10 cellular contexts compared by ENCODE assay signal in the genomic region with DNA sequence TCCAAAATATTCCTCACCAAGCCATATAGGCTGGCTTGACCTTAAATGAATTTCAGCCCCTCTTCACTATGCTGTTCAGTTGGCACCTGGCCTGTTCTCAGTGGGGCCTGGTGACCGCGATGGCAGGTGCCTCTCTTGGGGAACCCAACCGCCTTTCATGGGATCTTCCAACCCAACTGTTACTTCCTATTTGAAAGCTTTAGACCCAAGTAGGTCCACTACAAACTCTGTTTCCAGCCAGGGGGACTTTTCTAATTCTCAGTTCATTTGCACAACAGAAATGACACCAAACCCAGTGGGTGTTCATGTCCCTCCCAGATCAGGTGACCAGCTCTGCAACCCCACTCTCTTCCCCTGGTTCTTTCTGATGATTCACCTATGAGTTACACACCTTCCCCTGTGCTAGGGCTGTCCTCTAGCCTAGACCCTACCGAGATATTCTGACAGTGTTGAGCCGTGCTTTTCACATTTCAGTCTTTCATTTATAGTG. TPM values are rescaled to one million over a fixed set of nuclear protein-coding genes. Genes with fewer than 3 reads are reported as not detected.
DNase-seq lines count a peak whose midpoint lies in the region; ATAC-seq and TF ChIP-seq lines count a peak whose summit lies in the region.
"Had no signal": no experiment of that assay in that cellular context is flagged by ENCODE, and none has a peak within 500 bp of the region (broad histone marks: within the 10 kb centered on the region; RNA-seq: fewer than 3 reads in every experiment).

No MANE protein-coding gene starts in this region.

- DNase-seq in activated CD8-positive, alpha-beta T cell treated with anti-CD3 and anti-CD28 coated beads for 36 hours: no peak
- DNase-seq in activated CD8-positive, alpha-beta T cell treated with anti-CD3 and anti-CD28 coated beads, Interleukin-2, amount 10 ng/mL, durations not matched to agents 7 days and 5 days: no peak
- no peak for DNase-seq in naive B cell
- no peak for DNase-seq in PC-9
- no peak for DNase-seq in activated CD4-positive, alpha-beta T cell treated with anti-CD3 and anti-CD28 coated beads, Interleukin-2, amount 10 ng/mL, durations not matched to agents 7 days and 5 days
- no peak for DNase-seq in psoas muscle
- DNase-seq: NCI-H69, nephron progenitor cell had no signal

- H3K4me3 ChIP-seq in PC-9 (no peak overlapping the region), psoas muscle (no peak overlapping the region)

- H3K27me3 ChIP-seq in PC-9 (ENCODE audit: insufficient read depth, low read depth) (no peaks in the 10 kb centered on the region), psoas muscle (ENCODE audit: insufficient read depth in 3 of 3, low read length in 2 of 3) (no peaks in the 10 kb centered on the region)

- H3K27ac ChIP-seq in PC-9 (no peak overlapping the region), psoas muscle (no peak overlapping the region)

- H3F3A ChIP-seq in PC-9 (ENCODE audit: insufficient read depth, low read depth): no peaks in the 10 kb centered on the region; the same call in 1 of the 2 replicates

- H3K4me1 ChIP-seq in PC-9 (replicated peaks; ENCODE audit: insufficient read depth) (peaks cover 40% of the 10 kb centered on the region), psoas muscle (peaks cover 12% of the 10 kb centered on the region)

- no peaks in the 10 kb centered on the region for H3K9me3 Mint-ChIP-seq in activated CD8-positive, alpha-beta T cell treated with anti-CD3 and anti-CD28 coated beads for 36 hours
- no peaks in the 10 kb centered on the region for H3K9me3 Mint-ChIP-seq in activated CD8-positive, alpha-beta T cell treated with anti-CD3 and anti-CD28 coated beads, Interleukin-2, amount 10 ng/mL, durations not matched to agents 7 days and 5 days (ENCODE audit: insufficient read depth)
- H3K9me3 Mint-ChIP-seq in naive B cell: no peaks in the 10 kb centered on the region
- no peaks in the 10 kb centered on the region for H3K9me3 Mint-ChIP-seq in activated CD4-positive, alpha-beta T cell treated with anti-CD3 and anti-CD28 coated beads, Interleukin-2, amount 10 ng/mL, durations not matched to agents 7 days and 5 days
- H3K9me3 Mint-ChIP-seq: nephron progenitor cell had no signal

- peak; percentile 87 for ATAC-seq in activated CD8-positive, alpha-beta T cell treated with anti-CD3 and anti-CD28 coated beads for 36 hours
- ATAC-seq in activated CD8-positive, alpha-beta T cell treated with anti-CD3 and anti-CD28 coated beads, Interleukin-2, amount 10 ng/mL, durations not matched to agents 7 days and 5 days: no peak
- peak; percentile 72 for ATAC-seq in GM21576 (IDR thresholded peaks at IDR 0.05; ENCODE audit: unreplicated experiment)
- ATAC-seq in HG03378 (IDR thresholded peaks at IDR 0.05; ENCODE audit: unreplicated experiment): peak; percentile 77
- no peak for ATAC-seq in naive B cell (ENCODE audit: low read depth in 2 of 2)
- no peak for ATAC-seq in psoas muscle

- H3K27ac Mint-ChIP-seq in activated CD8-positive, alpha-beta T cell treated with anti-CD3 and anti-CD28 coated beads for 36 hours: peak overlapping the region; percentile 67
- no peak overlapping the region for H3K27ac Mint-ChIP-seq in activated CD8-positive, alpha-beta T cell treated with anti-CD3 and anti-CD28 coated beads, Interleukin-2, amount 10 ng/mL, durations not matched to agents 7 days and 5 days
- H3K27ac Mint-ChIP-seq in naive B cell: peak overlapping the region in 4 of 6 donors; percentile 2 to 73 (median 24)
- H3K27ac Mint-ChIP-seq in activated CD4-positive, alpha-beta T cell treated with anti-CD3 and anti-CD28 coated beads, Interleukin-2, amount 10 ng/mL, durations not matched to agents 7 days and 5 days: no peak overlapping the region
- H3K27ac Mint-ChIP-seq: nephron progenitor cell had no signal

- H4K20me1 ChIP-seq in PC-9 (ENCODE audit: insufficient read depth): no peaks in the 10 kb centered on the region

- no peaks in the 10 kb centered on the region; the same call in 1 of the 2 replicates for H3K9me2 ChIP-seq in PC-9 (ENCODE audit: insufficient read depth)

- intact Hi-C loops in activated CD8-positive, alpha-beta T cell treated with anti-CD3 and anti-CD28 coated beads for 36 hours (cut with micrococcal nuclease): no loop called here
- intact Hi-C loops in PC-9 (cut with micrococcal nuclease; ENCODE audit: unreplicated experiment) (no loop called here), psoas muscle (cut with DNase I) (no loop called here)

- peaks cover 23% of the 10 kb centered on the region for H3K4me1 Mint-ChIP-seq in activated CD8-positive, alpha-beta T cell treated with anti-CD3 and anti-CD28 coated beads for 36 hours (ENCODE audit: low read depth)
- peaks cover 6% of the 10 kb centered on the region for H3K4me1 Mint-ChIP-seq in activated CD8-positive, alpha-beta T cell treated with anti-CD3 and anti-CD28 coated beads, Interleukin-2, amount 10 ng/mL, durations not matched to agents 7 days and 5 days (ENCODE audit: low read depth)
- H3K4me1 Mint-ChIP-seq in naive B cell: peaks cover 37 to 65% (median 50%) of the 10 kb centered on the region in 3 donors
- H3K4me1 Mint-ChIP-seq in activated CD4-positive, alpha-beta T cell treated with anti-CD3 and anti-CD28 coated beads, Interleukin-2, amount 10 ng/mL, durations not matched to agents 7 days and 5 days: peaks cover 11% of the 10 kb centered on the region

- H3K4me2 ChIP-seq in PC-9: no peak overlapping the region

- H3K36me3 ChIP-seq in PC-9 (ENCODE audit: low read depth) (no peaks in the 10 kb centered on the region), psoas muscle (ENCODE audit: insufficient read depth in 1 of 2, low read depth in 1 of 2) (no peaks in the 10 kb centered on the region)

- no peak for TF ChIP-seq CTCF in activated CD8-positive, alpha-beta T cell treated with anti-CD3 and anti-CD28 coated beads for 36 hours (IDR thresholded peaks at IDR 0.05)
- no peak for TF ChIP-seq CTCF in PC-9 (conservative IDR thresholded peaks at IDR 0.05)
- TF ChIP-seq CTCF in psoas muscle (IDR thresholded peaks at IDR 0.05): no peak

- no peak overlapping the region for H2AFZ ChIP-seq in PC-9

- 94 to 95% (median 94%) methylated on average over 5 of the region's 5 CpGs for WGBS in psoas muscle, 3 donors

- no peaks in the 10 kb centered on the region for H3K9me3 ChIP-seq in PC-9 (ENCODE audit: insufficient read depth, low read depth)
- H3K9me3 ChIP-seq in psoas muscle: no peaks in the 10 kb centered on the region

- no peaks in the 10 kb centered on the region for H3K79me2 ChIP-seq in PC-9 (ENCODE audit: low read depth)

- POLR2A ChIA-PET in activated CD8-positive, alpha-beta T cell treated with anti-CD3 and anti-CD28 coated beads for 36 hours (lab: Charles Lee): interaction anchor here (1.2 kb wide), 2 partner anchors 36 to 81 kb away, joined by 4 to 5 read pairs; no protein-coding TSS in a partner anchor
- POLR2A ChIA-PET in activated CD8-positive, alpha-beta T cell treated with anti-CD3 and anti-CD28 coated beads, Interleukin-2, amount 10 ng/mL, durations not matched to agents 7 days and 5 days (lab: Charles Lee): interaction anchor here (1.0 to 1.2 kb wide), 2 partner anchors 36 to 71 kb away, joined by 3 to 4 read pairs; no protein-coding TSS in a partner anchor
- POLR2A ChIA-PET in PC-9 (lab: Charles Lee; ENCODE audit: unreplicated experiment): no interaction called here
- POLR2A ChIA-PET in activated CD4-positive, alpha-beta T cell treated with anti-CD3 and anti-CD28 coated beads, Interleukin-2, amount 10 ng/mL, durations not matched to agents 7 days and 5 days (lab: Charles Lee): no interaction called here

- no peaks in the 10 kb centered on the region for H3K27me3 Mint-ChIP-seq in activated CD8-positive, alpha-beta T cell treated with anti-CD3 and anti-CD28 coated beads for 36 hours
- H3K27me3 Mint-ChIP-seq in activated CD8-positive, alpha-beta T cell treated with anti-CD3 and anti-CD28 coated beads, Interleukin-2, amount 10 ng/mL, durations not matched to agents 7 days and 5 days (ENCODE audit: low read depth): no peaks in the 10 kb centered on the region
- no peaks in the 10 kb centered on the region for H3K27me3 Mint-ChIP-seq in naive B cell
- no peaks in the 10 kb centered on the region for H3K27me3 Mint-ChIP-seq in activated CD4-positive, alpha-beta T cell treated with anti-CD3 and anti-CD28 coated beads, Interleukin-2, amount 10 ng/mL, durations not matched to agents 7 days and 5 days

- CTCF ChIA-PET in activated CD8-positive, alpha-beta T cell treated with anti-CD3 and anti-CD28 coated beads for 36 hours (lab: Charles Lee): no interaction called here
- CTCF ChIA-PET in activated CD8-positive, alpha-beta T cell treated with anti-CD3 and anti-CD28 coated beads, Interleukin-2, amount 10 ng/mL, durations not matched to agents 7 days and 5 days (lab: Charles Lee): interaction anchor here (1.1 kb wide), 1 partner anchor 450 kb away, joined by 3 read pairs; no protein-coding TSS in a partner anchor
- CTCF ChIA-PET in PC-9 (lab: Charles Lee): no interaction called here
- CTCF ChIA-PET in activated CD4-positive, alpha-beta T cell treated with anti-CD3 and anti-CD28 coated beads, Interleukin-2, amount 10 ng/mL, durations not matched to agents 7 days and 5 days (lab: Charles Lee): interaction anchor here (0.6 to 1.3 kb wide), 2 partner anchors 9 to 44 kb away, joined by 3 to 6 read pairs; no protein-coding TSS in a partner anchor

- no TSS peak for BruUV-seq in PC-9 (replicated peaks; lab: Mats Ljungman, UMichigan)

- no peak overlapping the region for H3K4me3 Mint-ChIP-seq in activated CD8-positive, alpha-beta T cell treated with anti-CD3 and anti-CD28 coated beads for 36 hours
- no peak overlapping the region for H3K4me3 Mint-ChIP-seq in activated CD8-positive, alpha-beta T cell treated with anti-CD3 and anti-CD28 coated beads, Interleukin-2, amount 10 ng/mL, durations not matched to agents 7 days and 5 days
- H3K4me3 Mint-ChIP-seq in naive B cell: peak overlapping the region in 3 of 8 donors; percentile 8 to 45 (median 22)
- H3K4me3 Mint-ChIP-seq in activated CD4-positive, alpha-beta T cell treated with anti-CD3 and anti-CD28 coated beads, Interleukin-2, amount 10 ng/mL, durations not matched to agents 7 days and 5 days: no peak overlapping the region
- H3K4me3 Mint-ChIP-seq: nephron progenitor cell had no signal

- no peaks in the 10 kb centered on the region for H3K36me3 Mint-ChIP-seq in activated CD8-positive, alpha-beta T cell treated with anti-CD3 and anti-CD28 coated beads for 36 hours (ENCODE audit: low read depth)
- no peaks in the 10 kb centered on the region for H3K36me3 Mint-ChIP-seq in activated CD8-positive, alpha-beta T cell treated with anti-CD3 and anti-CD28 coated beads, Interleukin-2, amount 10 ng/mL, durations not matched to agents 7 days and 5 days (ENCODE audit: low read depth)
- no peaks in the 10 kb centered on the region for H3K36me3 Mint-ChIP-seq in naive B cell
- H3K36me3 Mint-ChIP-seq in activated CD4-positive, alpha-beta T cell treated with anti-CD3 and anti-CD28 coated beads, Interleukin-2, amount 10 ng/mL, durations not matched to agents 7 days and 5 days (ENCODE audit: low read depth): no peaks in the 10 kb centered on the region

RNA-seq across cellular contexts. Expression of gene NDUFV2, which starts 35.6 kb away (rescaled TPM):
- total RNA-seq in activated CD8-positive, alpha-beta T cell treated with anti-CD3 and anti-CD28 coated beads for 36 hours: 100 to 1,000 TPM; 324 to 332 TPM
- 100 to 1,000 TPM; 200 to 206 TPM for total RNA-seq in activated CD8-positive, alpha-beta T cell treated with anti-CD3 and anti-CD28 coated beads, Interleukin-2, amount 10 ng/mL, durations not matched to agents 7 days and 5 days
- polyA plus RNA-seq in naive B cell (ENCODE audit: low read depth in 6 of 6) (100 to 1,000 TPM; 109 to 199 (median 154) TPM), psoas muscle (100 to 1,000 TPM; 451 to 565 (median 547) TPM)
- total RNA-seq in PC-9 (2021) (182 and 215 TPM in 2 replicates), psoas muscle (100 to 1,000 TPM; 312 to 467 (median 328) TPM)
- total RNA-seq in activated CD4-positive, alpha-beta T cell treated with anti-CD3 and anti-CD28 coated beads, Interleukin-2, amount 10 ng/mL, durations not matched to agents 7 days and 5 days: 100 to 1,000 TPM; 177 to 185 TPM

Comparison
In these comparisons a context has a peak if more than half of its experiments do, and no peak if none do; other contexts are left out.
1. ATAC-seq: peak in activated CD8-positive, alpha-beta T cell treated with anti-CD3 and anti-CD28 coated beads for 36 hours (single experiment), GM21576 (single experiment) and HG03378 (single experiment); none in activated CD8-positive, alpha-beta T cell treated with anti-CD3 and anti-CD28 coated beads, Interleukin-2, amount 10 ng/mL, durations not matched to agents 7 days and 5 days (single experiment), naive B cell (0 of 2) and psoas muscle (0 of 4).
2. H3K27ac Mint-ChIP-seq: peak in activated CD8-positive, alpha-beta T cell treated with anti-CD3 and anti-CD28 coated beads for 36 hours (single experiment) and naive B cell (4 of 6); none in activated CD8-positive, alpha-beta T cell treated with anti-CD3 and anti-CD28 coated beads, Interleukin-2, amount 10 ng/mL, durations not matched to agents 7 days and 5 days (single experiment) and activated CD4-positive, alpha-beta T cell treated with anti-CD3 and anti-CD28 coated beads, Interleukin-2, amount 10 ng/mL, durations not matched to agents 7 days and 5 days (single experiment).
3. CTCF ChIA-PET loops: an anchor here in activated CD8-positive, alpha-beta T cell treated with anti-CD3 and anti-CD28 coated beads, Interleukin-2, amount 10 ng/mL, durations not matched to agents 7 days and 5 days (1.1 kb wide) and activated CD4-positive, alpha-beta T cell treated with anti-CD3 and anti-CD28 coated beads, Interleukin-2, amount 10 ng/mL, durations not matched to agents 7 days and 5 days (0.6 to 1.3 kb wide); none called in activated CD8-positive, alpha-beta T cell treated with anti-CD3 and anti-CD28 coated beads for 36 hours and PC-9.
4. POLR2A ChIA-PET loops: an anchor here in activated CD8-positive, alpha-beta T cell treated with anti-CD3 and anti-CD28 coated beads for 36 hours (1.2 kb wide) and activated CD8-positive, alpha-beta T cell treated with anti-CD3 and anti-CD28 coated beads, Interleukin-2, amount 10 ng/mL, durations not matched to agents 7 days and 5 days (1.0 to 1.2 kb wide); none called in PC-9 and activated CD4-positive, alpha-beta T cell treated with anti-CD3 and anti-CD28 coated beads, Interleukin-2, amount 10 ng/mL, durations not matched to agents 7 days and 5 days.